ENCODE assay signal across 10 cellular contexts in genomic region chr3:86702381-86702958, GRCh38.
A peak's percentile ranks its signal among the peaks of the same experiment; 100 is the strongest.
DNase-seq lines count a peak whose midpoint lies in the region; TF ChIP-seq lines count a peak whose summit lies in the region.
"Had no signal": no experiment of that assay in that cellular context is flagged by ENCODE, and none has a peak within 500 bp of the region (broad histone marks: within the 10 kb centered on the region; RNA-seq: fewer than 3 reads in every experiment).

No MANE protein-coding gene starts in this region.

- H3K4me3 ChIP-seq in DOHH2 (ENCODE audit: low read length) = no peak overlapping the region
- no peak overlapping the region for H3K4me3 ChIP-seq in Jurkat, Clone E6-1 (ENCODE audit: low read length)
- no peak overlapping the region for H3K4me3 ChIP-seq in ascending aorta
- no peak overlapping the region for H3K4me3 ChIP-seq in mesendoderm (ENCODE audit: low read length)
- no peak overlapping the region for H3K4me3 ChIP-seq in ovary
- H3K4me3 ChIP-seq in vagina = no peak overlapping the region

- H2BK120ac ChIP-seq in mesendoderm (ENCODE audit: low read depth, low read length) = no peak overlapping the region

- TF ChIP-seq CTCF in DOHH2 (IDR thresholded peaks at IDR 0.05; ENCODE audit: low read depth, low read length, poor library complexity, severe bottlenecking) = peak; percentile 35
- TF ChIP-seq CTCF in ascending aorta (IDR thresholded peaks at IDR 0.05) = peak in 2 of 3 experiments; percentile 33 to 42
- TF ChIP-seq CTCF in ovary (IDR thresholded peaks at IDR 0.05) = no peak
- no peak for TF ChIP-seq CTCF in vagina (IDR thresholded peaks at IDR 0.05)

- H3K79me2 ChIP-seq in DOHH2 (ENCODE audit: control insufficient read depth, low read length) (no peaks in the 10 kb centered on the region), mesendoderm (ENCODE audit: control insufficient read depth, insufficient read depth, low read length) (no peaks in the 10 kb centered on the region)

- no peak overlapping the region for H3K56ac ChIP-seq in mesendoderm (ENCODE audit: low read length)

- peak; percentile 5 for DNase-seq in Jurkat, Clone E6-1 (ENCODE audit: low read depth, low spot score)
- no peak for DNase-seq in ascending aorta (ENCODE audit: low spot score in 2 of 2)
- peak; percentile 12 for DNase-seq in mesendoderm
- DNase-seq in SHP77 (lab: John Stamatoyannopoulos, UW) = no peak
- DNase-seq in ovary = no peak
- no peak for DNase-seq in activated CD8-positive, alpha-beta memory T cell treated with anti-CD3 and anti-CD28 coated beads, Interleukin-2, amount 50 U/mL, for 48 hours
- DNase-seq in vagina (ENCODE audit: extremely low spot score in 2 of 2) = no peak
- DNase-seq: naive B cell, NCI-H2029 treated with DMSO at 0.1 percent for 48 hours had no signal

- H3K27me3 ChIP-seq in DOHH2 (ENCODE audit: control insufficient read depth, low read length) (no peaks in the 10 kb centered on the region; the same call in 1 of the 2 replicates), ascending aorta (no peaks in the 10 kb centered on the region), mesendoderm (ENCODE audit: insufficient read depth, low read length, poor library complexity) (no peaks in the 10 kb centered on the region), ovary (no peaks in the 10 kb centered on the region), vagina (no peaks in the 10 kb centered on the region)

- no peaks in the 10 kb centered on the region for H4K20me1 ChIP-seq in DOHH2 (ENCODE audit: control insufficient read depth, insufficient read depth, low read depth, low read length)

- no peaks in the 10 kb centered on the region for H3K9me3 ChIP-seq in DOHH2 (ENCODE audit: control insufficient read depth, insufficient read depth, low read length)
- no peaks in the 10 kb centered on the region for H3K9me3 ChIP-seq in ascending aorta
- no peaks in the 10 kb centered on the region for H3K9me3 ChIP-seq in ovary
- no peaks in the 10 kb centered on the region for H3K9me3 ChIP-seq in vagina

- no peak for TF ChIP-seq EP300 in ovary (IDR thresholded peaks at IDR 0.05)

- no peak overlapping the region for H3K4ac ChIP-seq in mesendoderm (ENCODE audit: low read depth, low read length)

- H3K27ac ChIP-seq in DOHH2 (ENCODE audit: low read depth, low read length) = no peak overlapping the region
- no peak overlapping the region for H3K27ac ChIP-seq in ascending aorta
- no peak overlapping the region for H3K27ac ChIP-seq in mesendoderm (ENCODE audit: low read depth, low read length)
- H3K27ac ChIP-seq in ovary = no peak overlapping the region
- no peak overlapping the region for H3K27ac ChIP-seq in vagina

- H4K5ac ChIP-seq in mesendoderm (ENCODE audit: low read length) = no peak overlapping the region

- no peak overlapping the region for H2BK5ac ChIP-seq in mesendoderm (ENCODE audit: low read length)

- no peak overlapping the region for H2AK5ac ChIP-seq in mesendoderm (ENCODE audit: low read length)

- no CpG with 5 or more reads among the region's 1 CpG for WGBS in mesendoderm (ENCODE audit: extremely low coverage, insufficient coverage, low lambda C conversion rate)
- WGBS in ovary, 3 donors = 17 to 27% (median 21%) methylated on average over 1 of the region's 1 CpG

- no peak overlapping the region for H3K4me2 ChIP-seq in DOHH2 (ENCODE audit: low read length)
- H3K4me2 ChIP-seq in mesendoderm (ENCODE audit: low read length) = no peak overlapping the region

- H3F3A ChIP-seq in DOHH2 (ENCODE audit: control insufficient read depth, insufficient read depth) = no peaks in the 10 kb centered on the region

- H2BK15ac ChIP-seq in mesendoderm (replicated peaks; ENCODE audit: low read depth) = no peak overlapping the region

- TF ChIP-seq POLR2A in ovary (IDR thresholded peaks at IDR 0.05) = no peak
- no peak for TF ChIP-seq POLR2A in vagina (IDR thresholded peaks at IDR 0.05)

- H3K9ac ChIP-seq in mesendoderm (ENCODE audit: low read length) = no peak overlapping the region

- no peaks in the 10 kb centered on the region for H3K4me1 ChIP-seq in DOHH2 (ENCODE audit: control insufficient read depth, low read length)
- H3K4me1 ChIP-seq in ascending aorta = no peaks in the 10 kb centered on the region
- no peaks in the 10 kb centered on the region for H3K4me1 ChIP-seq in mesendoderm (ENCODE audit: control insufficient read depth, low read depth, low read length)
- H3K4me1 ChIP-seq in ovary (ENCODE audit: insufficient read depth) = no peaks in the 10 kb centered on the region
- H3K4me1 ChIP-seq in vagina = no peaks in the 10 kb centered on the region

- H3K36me3 ChIP-seq in DOHH2 (ENCODE audit: control insufficient read depth, low read length) = no peaks in the 10 kb centered on the region
- no peaks in the 10 kb centered on the region for H3K36me3 ChIP-seq in ascending aorta
- no peaks in the 10 kb centered on the region for H3K36me3 ChIP-seq in mesendoderm (ENCODE audit: control insufficient read depth, insufficient read depth, low read length)
- no peaks in the 10 kb centered on the region for H3K36me3 ChIP-seq in ovary
- no peaks in the 10 kb centered on the region for H3K36me3 ChIP-seq in vagina

- H3K18ac ChIP-seq in mesendoderm (ENCODE audit: low read length) = no peak overlapping the region

- no peaks in the 10 kb centered on the region for H3K79me1 ChIP-seq in mesendoderm (ENCODE audit: low read length)

- intact Hi-C loops in ascending aorta (cut with DNase I) (no loop called here), ovary (cut with DNase I) (no loop called here), vagina (cut with DNase I) (no loop called here)

- H4K8ac ChIP-seq in mesendoderm (ENCODE audit: low read depth, low read length) = no peak overlapping the region

- H3K23ac ChIP-seq in mesendoderm (ENCODE audit: low read length) = no peak overlapping the region

- no peaks in the 10 kb centered on the region for H3K9me2 ChIP-seq in DOHH2 (replicated peaks; ENCODE audit: control insufficient read depth, low read length)

Comparison
In these comparisons a context has a peak if more than half of its experiments do, and no peak if none do; other contexts are left out.
1. CTCF ChIP-seq: peak in DOHH2 (single experiment) and ascending aorta (2 of 3); none in ovary (0 of 3) and vagina (0 of 3).
2. DNase-seq: peak in Jurkat, Clone E6-1 (single experiment) and mesendoderm (single experiment); none in ascending aorta (0 of 2), SHP77 (0 of 2), ovary (0 of 5), activated CD8-positive, alpha-beta memory T cell treated with anti-CD3 and anti-CD28 coated beads, Interleukin-2, amount 50 U/mL, for 48 hours (single experiment) and vagina (0 of 2).